ENCODE assay signal across 8 cellular contexts in genomic region chr6:29943053-29943966, GRCh38. TPM values are rescaled to one million over a fixed set of nuclear protein-coding genes. Genes with fewer than 3 reads are reported as not detected.
A peak's percentile ranks its signal among the peaks of the same experiment; 100 is the strongest.
DNase-seq lines count a peak whose midpoint lies in the region; ATAC-seq and TF ChIP-seq lines count a peak whose summit lies in the region.

No MANE protein-coding gene starts in this region.

- H3K36me3 ChIP-seq in HAP-1 (replicated peaks) (no peaks in the 10 kb centered on the region), WERI-Rb-1 (peaks cover 14% of the 10 kb centered on the region)

- intact Hi-C loops in posterior vena cava (cut with DNase I) = no loop called here

- H3K27me3 ChIP-seq in HAP-1 (ENCODE audit: low read depth) = no peaks in the 10 kb centered on the region
- H3K27me3 ChIP-seq in WERI-Rb-1 (ENCODE audit: insufficient read depth, low read depth, severe bottlenecking) = no peaks in the 10 kb centered on the region

- no peaks in the 10 kb centered on the region for H3K4me1 ChIP-seq in HAP-1

- H3K4me3 ChIP-seq in AG10803 (ENCODE audit: low read length) (peak overlapping the region; percentile 66), HAP-1 (peak overlapping the region; percentile 36), WERI-Rb-1 (ENCODE audit: low read depth, low read length) (peak overlapping the region; percentile 80), fibroblast of mammary gland (ENCODE audit: control insufficient read depth, low read depth, low read length) (peak overlapping the region; percentile 66)

- no peaks in the 10 kb centered on the region for H3K9me3 ChIP-seq in HAP-1
- no peaks in the 10 kb centered on the region for H3K9me3 ChIP-seq in WERI-Rb-1 (ENCODE audit: severe bottlenecking)

- no peak for ATAC-seq in GM18517 (IDR thresholded peaks at IDR 0.05; ENCODE audit: unreplicated experiment)

- no peak overlapping the region for H3K27ac ChIP-seq in WERI-Rb-1

- TF ChIP-seq CTCF in AG10803 (conservative IDR thresholded peaks at IDR 0.05; ENCODE audit: low read length) (no peak), WERI-Rb-1 (IDR thresholded peaks at IDR 0.05; ENCODE audit: low read depth, low read length) (no peak), fibroblast of mammary gland (conservative IDR thresholded peaks at IDR 0.05; ENCODE audit: control insufficient read depth, insufficient read depth, low read depth, low read length) (no peak)

- in situ Hi-C loops in HAP-1 (cut with MboI; ENCODE audit: low sequenced_read_pairs) = loop anchor here (5.0 kb wide), 1 partner anchor 56 kb away; no protein-coding TSS in a partner anchor

- DNase-seq in AG10803 (ENCODE audit: low read depth) (no peak), HAP-1 (ENCODE audit: low spot score in 2 of 2) (no peak), WERI-Rb-1 (no peak), fibroblast of mammary gland (ENCODE audit: low read depth) (no peak), posterior vena cava (ENCODE audit: low spot score) (peak; percentile 79), AG08395 (ENCODE audit: low spot score) (no peak), AML-193 (lab: John Stamatoyannopoulos, UW) (no peak)

RNA-seq across cellular contexts. Expression of gene HLA-A, which starts 1.0 kb away (rescaled TPM):
- 100 to 1,000 TPM; 375 to 444 TPM for total RNA-seq in posterior vena cava
